8 cellular contexts compared by ENCODE assay signal in genomic region chr5:119411935-119412623, GRCh38. TPM values are rescaled to one million over a fixed set of nuclear protein-coding genes. Genes with fewer than 3 reads are reported as not detected.
DNase-seq lines count a peak whose midpoint lies in the region; ATAC-seq lines count a peak whose summit lies in the region.

No MANE protein-coding gene starts in this region.

- in situ Hi-C loops in Caki2 (cut with HindIII; ENCODE audit: low pct_unique_long_range_greater_than_20kb, low sequenced_read_pairs), result no loop called here

- H3K27ac ChIP-seq in epithelial cell of prostate, result peak overlapping the region; percentile 68
- peak overlapping the region; percentile 62 for H3K27ac ChIP-seq in substantia nigra (ENCODE audit: low read depth, low read length, poor library complexity, severe bottlenecking)

- H3K36me3 Mint-ChIP-seq in activated CD8-positive, alpha-beta memory T cell treated with anti-CD3 and anti-CD28 coated beads, Interleukin-2, amount 10 ng/mL, durations not matched to agents 7 days and 5 days, result no peaks in the 10 kb centered on the region

- DNase-seq in Caki2 (ENCODE audit: low read depth) (peak; percentile 82), NCI-H82 treated with DMSO at 0.1 percent for 48 hours (lab: John Stamatoyannopoulos, UW; ENCODE audit: unreplicated experiment) (peak; percentile 63), epithelial cell of prostate (ENCODE audit: low read depth, low spot score) (no peak), midbrain (lab: John Stamatoyannopoulos, UW) (peak; percentile 79), substantia nigra (lab: John Stamatoyannopoulos, UW) (peak in 42 of 49 donors; percentile 2 to 74 (median 32))
- DNase-seq in activated CD8-positive, alpha-beta memory T cell treated with anti-CD3 and anti-CD28 coated beads, Interleukin-2, amount 10 ng/mL, durations not matched to agents 7 days and 5 days, result peak; percentile 70

- CTCF ChIA-PET in activated CD8-positive, alpha-beta memory T cell treated with anti-CD3 and anti-CD28 coated beads, Interleukin-2, amount 10 ng/mL, durations not matched to agents 7 days and 5 days (lab: Charles Lee), result interaction anchor here (0.7 to 6.4 kb wide), 57 partner anchors 10 to 540 kb away, joined by 3 to 112 read pairs (median 5); partner anchors contain the start of genes DMXL1, DTWD2 and HSD17B4

- ATAC-seq in GM19455 (IDR thresholded peaks at IDR 0.05; ENCODE audit: unreplicated experiment), result peak; percentile 77
- peak; percentile 53 for ATAC-seq in HG03575 (IDR thresholded peaks at IDR 0.05; ENCODE audit: extremely low read depth, insufficient number of reproducible peaks, low FRiP score, unreplicated experiment)
- ATAC-seq in activated CD8-positive, alpha-beta memory T cell treated with anti-CD3 and anti-CD28 coated beads, Interleukin-2, amount 10 ng/mL, durations not matched to agents 7 days and 5 days, result peak; percentile 91

- H3K9me3 Mint-ChIP-seq in activated CD8-positive, alpha-beta memory T cell treated with anti-CD3 and anti-CD28 coated beads, Interleukin-2, amount 10 ng/mL, durations not matched to agents 7 days and 5 days (ENCODE audit: low read depth), result no peaks in the 10 kb centered on the region

- H3K4me3 Mint-ChIP-seq in activated CD8-positive, alpha-beta memory T cell treated with anti-CD3 and anti-CD28 coated beads, Interleukin-2, amount 10 ng/mL, durations not matched to agents 7 days and 5 days, result peak overlapping the region; percentile 76

- peaks cover 5% of the 10 kb centered on the region for H3K27me3 Mint-ChIP-seq in activated CD8-positive, alpha-beta memory T cell treated with anti-CD3 and anti-CD28 coated beads, Interleukin-2, amount 10 ng/mL, durations not matched to agents 7 days and 5 days

- peak overlapping the region; percentile 50 for H3K27ac Mint-ChIP-seq in activated CD8-positive, alpha-beta memory T cell treated with anti-CD3 and anti-CD28 coated beads, Interleukin-2, amount 10 ng/mL, durations not matched to agents 7 days and 5 days

- peaks cover 31% of the 10 kb centered on the region for H3K4me1 Mint-ChIP-seq in activated CD8-positive, alpha-beta memory T cell treated with anti-CD3 and anti-CD28 coated beads, Interleukin-2, amount 10 ng/mL, durations not matched to agents 7 days and 5 days

RNA-seq across cellular contexts. Expression of gene HSD17B4, which starts 40.2 kb away (rescaled TPM):
- total RNA-seq in Caki2 (2014; rRNA removed; shearing (Covaris generic); ENCODE audit: low replicate concordance), result 90.9 and 122 TPM in 2 replicates
- 10 to 100 TPM; 62.0 to 88.0 TPM for total RNA-seq in activated CD8-positive, alpha-beta memory T cell treated with anti-CD3 and anti-CD28 coated beads, Interleukin-2, amount 10 ng/mL, durations not matched to agents 7 days and 5 days

RNA-seq across cellular contexts. Expression of gene TNFAIP8, which starts 56.3 kb away (rescaled TPM):
- total RNA-seq in Caki2 (2014; rRNA removed; shearing (Covaris generic); ENCODE audit: low replicate concordance), result 26.9 and 30.7 TPM in 2 replicates
- total RNA-seq in activated CD8-positive, alpha-beta memory T cell treated with anti-CD3 and anti-CD28 coated beads, Interleukin-2, amount 10 ng/mL, durations not matched to agents 7 days and 5 days, result 100 to 1,000 TPM; 106 to 109 TPM
